Comparison of ENCODE assay signal across 8 cellular contexts in genomic region chr3:161409069-161409468, GRCh38. TPM values are rescaled to one million over a fixed set of nuclear protein-coding genes. Genes with fewer than 3 reads are reported as not detected.
DNase-seq lines count a peak whose midpoint lies in the region; ATAC-seq, FAIRE-seq and TF ChIP-seq lines count a peak whose summit lies in the region.

No MANE protein-coding gene starts in this region.

- no peak for TF ChIP-seq POLR2A in GM12892 (IDR thresholded peaks at IDR 0.05; ENCODE audit: low read depth, low read length)

- peak; percentile 68 for ATAC-seq in naive thymus-derived CD4-positive, alpha-beta T cell
- ATAC-seq in HG02885 (IDR thresholded peaks at IDR 0.05; ENCODE audit: poor library complexity, unreplicated experiment) = no peak

- H3K36me3 ChIP-seq in naive thymus-derived CD4-positive, alpha-beta T cell (ENCODE audit: control insufficient read depth in 2 of 3, insufficient read depth in 3 of 3, low read length in 3 of 3) = no peaks in the 10 kb centered on the region

- DNase-seq in AG09319 (ENCODE audit: extremely low read depth, low read depth) = no peak
- no peak for DNase-seq in GM12892 (ENCODE audit: insufficient read length)
- peak; percentile 71 for DNase-seq in RPMI8226
- DNase-seq in dermis blood vessel endothelial cell = peak; percentile 63
- DNase-seq in naive thymus-derived CD4-positive, alpha-beta T cell = peak in 7 of 9 donors; percentile 17 to 56 (median 55)
- no peak for DNase-seq in GOT3 (lab: John Stamatoyannopoulos, UW)

- no peak overlapping the region for H3K27ac Mint-ChIP-seq in naive thymus-derived CD4-positive, alpha-beta T cell

- peaks cover 21 to 22% of the 10 kb centered on the region in 2 donors for H3K4me1 ChIP-seq in naive thymus-derived CD4-positive, alpha-beta T cell (ENCODE audit: control insufficient read depth in 2 of 2, insufficient read depth in 2 of 2, low read length in 2 of 2)

- CTCF ChIA-PET in naive thymus-derived CD4-positive, alpha-beta T cell (lab: Charles Lee) = interaction anchor here (0.7 to 3.8 kb wide), 12 partner anchors 11 to 489 kb away, joined by 3 to 24 read pairs (median 5); partner anchors contain the start of gene SPTSSB

- peaks cover 8 to 34% (median 30%) of the 10 kb centered on the region in 7 donors for H3K4me1 Mint-ChIP-seq in naive thymus-derived CD4-positive, alpha-beta T cell

- H3K9me3 Mint-ChIP-seq in naive thymus-derived CD4-positive, alpha-beta T cell = peaks cover 0 to 7% (median 0%) of the 10 kb centered on the region in 11 donors

- TF ChIP-seq CTCF in AG09319 (IDR thresholded peaks at IDR 0.05; ENCODE audit: low read depth, low read length) = peak; percentile 70
- TF ChIP-seq CTCF in LNCAP (IDR thresholded peaks at IDR 0.05) = peak; percentile 53

- peaks cover 0 to 66% (median 6%) of the 10 kb centered on the region in 5 donors for H3K27me3 Mint-ChIP-seq in naive thymus-derived CD4-positive, alpha-beta T cell

- no peak overlapping the region for H3K27ac ChIP-seq in naive thymus-derived CD4-positive, alpha-beta T cell (ENCODE audit: low read depth, low read length)

- peak; percentile 62 for FAIRE-seq in GM12892 (lab: Jason Lieb, UNC)

- POLR2A ChIA-PET in naive thymus-derived CD4-positive, alpha-beta T cell (lab: Charles Lee) = no interaction called here

- no peak overlapping the region for H3K4me3 ChIP-seq in naive thymus-derived CD4-positive, alpha-beta T cell (ENCODE audit: low read length)

- intact Hi-C loops in naive thymus-derived CD4-positive, alpha-beta T cell (cut with micrococcal nuclease) = loop anchor here (1.0 to 5.0 kb wide), 8 partner anchors 14 to 652 kb away; partner anchors contain the start of genes PPM1L (in 1 of the 2) and SPTSSB (in 1 of the 2)

- H3K27me3 ChIP-seq in naive thymus-derived CD4-positive, alpha-beta T cell (ENCODE audit: control insufficient read depth in 2 of 2, insufficient read depth in 2 of 2, low read length in 2 of 2) = no peaks in the 10 kb centered on the region

- no peaks in the 10 kb centered on the region for H3K9me3 ChIP-seq in naive thymus-derived CD4-positive, alpha-beta T cell (ENCODE audit: control insufficient read depth in 2 of 3, low read length in 3 of 3)

- no peaks in the 10 kb centered on the region for H3K36me3 Mint-ChIP-seq in naive thymus-derived CD4-positive, alpha-beta T cell

- H3K4me3 Mint-ChIP-seq in naive thymus-derived CD4-positive, alpha-beta T cell = no peak overlapping the region

RNA-seq across cellular contexts. Expression of gene SPTSSB, which starts 37.8 kb away (rescaled TPM):
- polyA plus RNA-seq in GM12892 (2012; ENCODE audit: missing spikeins) = not detected
- total RNA-seq in dermis blood vessel endothelial cell = not detected in 2 replicates
- 1 to 10 TPM in 1 of 5 experiments, under 1 TPM in 1, not detected in 3; 0.34 to 1.6 TPM for total RNA-seq in naive thymus-derived CD4-positive, alpha-beta T cell
- not detected for polyA plus RNA-seq in naive thymus-derived CD4-positive, alpha-beta T cell

Comparison
In these comparisons a context has a peak if more than half of its experiments do, and no peak if none do; other contexts are left out.
1. DNase-seq: peak in RPMI8226 (single experiment), dermis blood vessel endothelial cell (single experiment) and naive thymus-derived CD4-positive, alpha-beta T cell (7 of 9); none in AG09319 (single experiment), GM12892 (single experiment) and GOT3 (single experiment).